Comparison of ENCODE assay signal across 15 cellular contexts in the genomic region with DNA sequence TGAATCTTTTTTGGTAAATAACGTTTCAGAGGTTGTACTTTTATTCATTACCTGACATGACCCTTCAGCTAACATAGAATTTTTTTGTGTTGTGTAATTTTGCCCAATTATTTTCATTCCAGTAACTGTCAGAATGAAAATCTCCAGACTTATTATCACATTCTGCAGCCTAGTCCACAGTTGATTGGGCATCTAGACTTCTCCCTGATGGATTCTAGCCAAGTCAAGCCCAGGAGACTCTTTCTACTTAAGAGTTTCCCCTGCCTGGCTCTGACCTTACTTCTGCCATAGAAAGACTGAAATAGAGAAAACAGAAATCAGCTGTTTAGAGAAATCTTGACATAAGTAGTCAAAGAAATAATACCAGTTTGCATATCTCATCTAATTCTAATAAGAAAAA.
DNase-seq lines count a peak whose midpoint lies in the region; ATAC-seq and TF ChIP-seq lines count a peak whose summit lies in the region.
"Had no signal": no experiment of that assay in that cellular context is flagged by ENCODE, and none has a peak within 500 bp of the region (broad histone marks: within the 10 kb centered on the region; RNA-seq: fewer than 3 reads in every experiment).

No MANE protein-coding gene starts in this region.

- no peak overlapping the region for H3K4me3 ChIP-seq in AG10803 (ENCODE audit: low read length)
- no peak overlapping the region for H3K4me3 ChIP-seq in fibroblast of pulmonary artery (replicated peaks; ENCODE audit: low read depth, low read length)

- DNase-seq in AG10803 (ENCODE audit: low read depth) (peak; percentile 17), NCI-H2227 treated with DMSO at 0.1 percent for 48 hours (lab: John Stamatoyannopoulos, UW) (peak; percentile 1), fibroblast of pulmonary artery (ENCODE audit: low read depth) (peak; percentile 52), omental fat pad (ENCODE audit: low spot score) (no peak), AG20443 (ENCODE audit: low spot score) (no peak), T-helper 9 cell (no peak)
- DNase-seq: CD8-positive, alpha-beta T cell; COR-L47; DMS153; DND-41; GDM1; GOT3; H9 had no signal

- ATAC-seq in omental fat pad (ENCODE audit: low FRiP score) (peak; percentile 85), HG02970 (IDR thresholded peaks at IDR 0.05; ENCODE audit: low FRiP score, unreplicated experiment) (no peak)
- ATAC-seq: CD8-positive, alpha-beta T cell; HepG2 had no signal

- TF ChIP-seq CTCF in AG10803 (conservative IDR thresholded peaks at IDR 0.05; ENCODE audit: low read length) (no peak), fibroblast of pulmonary artery (IDR thresholded peaks at IDR 0.05; ENCODE audit: low read length, missing control alignments) (no peak), omental fat pad (IDR thresholded peaks at IDR 0.05) (no peak)

Comparison
In these comparisons a context has a peak if more than half of its experiments do, and no peak if none do; other contexts are left out.
1. DNase-seq: peak in AG10803 (single experiment), NCI-H2227 treated with DMSO at 0.1 percent for 48 hours (single experiment) and fibroblast of pulmonary artery (single experiment); none in omental fat pad (single experiment), AG20443 (single experiment) and T-helper 9 cell (single experiment).